Comparison of ENCODE assay signal across 18 cellular contexts in genomic region chr14:103273847-103274615, GRCh38.
DNase-seq lines count a peak whose midpoint lies in the region; ATAC-seq, FAIRE-seq and TF ChIP-seq lines count a peak whose summit lies in the region.
"Had no signal": no experiment of that assay in that cellular context is flagged by ENCODE, and none has a peak within 500 bp of the region (broad histone marks: within the 10 kb centered on the region; RNA-seq: fewer than 3 reads in every experiment).

No MANE protein-coding gene starts in this region.

- intact Hi-C loops in K562 (cut with micrococcal nuclease), result no loop called here
- intact Hi-C loops in heart left ventricle (cut with DNase I), result no loop called here

- FAIRE-seq in K562 (lab: Jason Lieb, UNC), result no peak

- TF ChIP-seq CTCF in K562 (IDR thresholded peaks at IDR 0.05 in 2 of 3, conservative IDR thresholded peaks at IDR 0.05 in 1 of 3; ENCODE audit: insufficient read depth in 2 of 3, low read depth in 1 of 3, low read length in 3 of 3) (no peak), heart left ventricle (IDR thresholded peaks at IDR 0.05) (no peak), osteoblast (IDR thresholded peaks at IDR 0.05; ENCODE audit: extremely low read depth, low read depth, low read length) (no peak), thoracic aorta (IDR thresholded peaks at IDR 0.05) (no peak)

- H3K4me3 ChIP-seq in K562 (no peak overlapping the region), heart left ventricle (peak overlapping the region in 11 of 12 donors; percentile 14 to 55 (median 42)), osteoblast (ENCODE audit: insufficient read depth, low read length) (no peak overlapping the region), thoracic aorta (peak overlapping the region; percentile 55)

- no peak overlapping the region for H2AFZ ChIP-seq in K562 (ENCODE audit: low read depth, low read length)
- no peak overlapping the region for H2AFZ ChIP-seq in osteoblast (ENCODE audit: low read length)

- H3K36me3 ChIP-seq in K562 (ENCODE audit: control insufficient read depth, insufficient read depth, low read length), result no peaks in the 10 kb centered on the region
- no peaks in the 10 kb centered on the region for H3K36me3 ChIP-seq in heart left ventricle
- no peaks in the 10 kb centered on the region for H3K36me3 ChIP-seq in osteoblast (ENCODE audit: insufficient read depth, low read length)
- H3K36me3 ChIP-seq in thoracic aorta, result no peaks in the 10 kb centered on the region
- H3K36me3 ChIP-seq: BLaER1 treated with 17β-estradiol and CSF1 and Interleukin-3, amounts not matched to agents 10 nM and 100 nM; neutrophil had no signal

- no peak for TF ChIP-seq RAD21 in K562 (CRISPR knock-in tag; conservative IDR thresholded peaks at IDR 0.05 in 1 of 2, IDR thresholded peaks at IDR 0.05 in 1 of 2)

- no peaks in the 10 kb centered on the region for H3K9me1 ChIP-seq in K562 (ENCODE audit: control insufficient read depth, insufficient read depth, low read length)

- DNase-seq in K562 (ENCODE audit: extremely low read depth in 1 of 4, low spot score in 3 of 4) (no peak), heart left ventricle (no peak), osteoblast (ENCODE audit: insufficient read length, low spot score, missing footprints) (peak; percentile 59), thoracic aorta (ENCODE audit: low spot score) (no peak), H4 (ENCODE audit: low spot score) (no peak), occipital lobe (lab: John Stamatoyannopoulos, UW) (no peak), NCI-H1694 (lab: John Stamatoyannopoulos, UW) (no peak)
- no peak for DNase-seq in stimulated activated CD4-positive, alpha-beta T cell treated with anti-CD3 and anti-CD28 coated beads, Interleukin-4, amount 100 ng/mL, for 1 hour
- DNase-seq: activated T-cell treated with anti-CD3 and anti-CD28 coated beads, Interleukin-2, amount 50 U/mL, for 24 hours; anterior cingulate cortex; DMS79 treated with DMSO at 0.1 percent for 48 hours; effector CD8-positive, alpha-beta T cell; NCI-H1694 treated with DMSO at 0.1 percent for 48 hours; NCI-H524 treated with DMSO at 0.1 percent for 48 hours; stimulated activated CD8-positive, alpha-beta memory T cell treated with anti-CD3 and anti-CD28 coated beads, Interleukin-4, amount 100 ng/mL, for 48 hours; T-helper 1 cell had no signal

- no peak for ATAC-seq in K562
- peak in 2 of 4 donors; percentile 24 for ATAC-seq in heart left ventricle
- no peak for ATAC-seq in thoracic aorta (ENCODE audit: insufficient number of reproducible peaks, low FRiP score, low read depth)

- TF ChIP-seq POLR2A in K562 (conservative IDR thresholded peaks at IDR 0.05) (no peak), heart left ventricle (IDR thresholded peaks at IDR 0.05) (no peak)

- H3K9ac ChIP-seq in K562 (ENCODE audit: insufficient read depth in 1 of 2, low read depth in 2 of 2, low read length in 2 of 2), result no peak overlapping the region
- H3K9ac ChIP-seq: BLaER1 treated with 17β-estradiol and CSF1 and Interleukin-3, amounts not matched to agents 10 nM and 100 nM had no signal

- WGBS in K562 (ENCODE audit: insufficient coverage, low coverage, missing lambda C conversion rate), result 81% methylated on average over 13 of the region's 72 CpGs
- 6 to 18% (median 13%) methylated on average over 19 to 72 of the region's 72 CpGs for WGBS in heart left ventricle, 4 donors

- H3K79me2 ChIP-seq in K562 (ENCODE audit: control insufficient read depth, insufficient read depth, low read length), result no peaks in the 10 kb centered on the region
- H3K79me2 ChIP-seq in osteoblast (ENCODE audit: insufficient read depth, low read length), result no peaks in the 10 kb centered on the region

- no peak overlapping the region for H3K27ac ChIP-seq in K562 (ENCODE audit: extremely low read depth, low read depth, low read length)
- no peak overlapping the region for H3K27ac ChIP-seq in heart left ventricle
- no peak overlapping the region for H3K27ac ChIP-seq in osteoblast (ENCODE audit: low read depth, low read length)
- no peak overlapping the region for H3K27ac ChIP-seq in thoracic aorta
- H3K27ac ChIP-seq: BLaER1 treated with 17β-estradiol and CSF1 and Interleukin-3, amounts not matched to agents 10 nM and 100 nM; neutrophil had no signal

- in situ Hi-C loops in K562 (cut with MboI), result no loop called here

- H3K27me3 ChIP-seq in K562 (ENCODE audit: control insufficient read depth in 2 of 2, insufficient read depth in 2 of 2, low read length in 2 of 2) (no peaks in the 10 kb centered on the region), heart left ventricle (peaks cover 37 to 74% (median 57%) of the 10 kb centered on the region in 9 donors), osteoblast (ENCODE audit: insufficient read depth, low read length) (peaks cover 67% of the 10 kb centered on the region), thoracic aorta (replicated peaks; ENCODE audit: insufficient read depth) (peaks cover 8% of the 10 kb centered on the region)
- H3K27me3 ChIP-seq: BLaER1 treated with 17β-estradiol and CSF1 and Interleukin-3, amounts not matched to agents 10 nM and 100 nM had no signal

- H3K4me2 ChIP-seq in K562 (ENCODE audit: insufficient read depth, low read length) (no peak overlapping the region), osteoblast (ENCODE audit: insufficient read depth, low read length) (no peak overlapping the region)
- H3K4me2 ChIP-seq: BLaER1 treated with 17β-estradiol and CSF1 and Interleukin-3, amounts not matched to agents 10 nM and 100 nM had no signal

- CTCF ChIA-PET in K562 (lab: Yijun Ruan, JAX; ENCODE audit: low intra/inter-chr PET ratio), result no interaction called here

- no TSS peak for BruUV-seq in K562 (replicated peaks; lab: Mats Ljungman, UMichigan)

- TF ChIP-seq EP300 in K562 (IDR thresholded peaks at IDR 0.05; ENCODE audit: low read length), result no peak

- POLR2A ChIA-PET in K562 (lab: Yijun Ruan, JAX), result no interaction called here

- H3K9me3 ChIP-seq in K562 (replicated peaks; ENCODE audit: control insufficient read depth, insufficient read depth, low read depth, low read length) (no peaks in the 10 kb centered on the region; the same call in 1 of the 2 replicates), heart left ventricle (peaks cover 0 to 3% (median 0%) of the 10 kb centered on the region in 12 donors), osteoblast (ENCODE audit: low read depth, low read length) (no peaks in the 10 kb centered on the region), thoracic aorta (no peaks in the 10 kb centered on the region)
- H3K9me3 ChIP-seq: neutrophil had no signal

- H4K20me1 ChIP-seq in K562 (replicated peaks; ENCODE audit: control insufficient read depth, insufficient read depth, low read length) (no peaks in the 10 kb centered on the region), osteoblast (ENCODE audit: insufficient read depth, low read length) (no peaks in the 10 kb centered on the region)
- H4K20me1 ChIP-seq: BLaER1 treated with 17β-estradiol and CSF1 and Interleukin-3, amounts not matched to agents 10 nM and 100 nM had no signal

- H3K4me1 ChIP-seq in K562 (replicated peaks in 1 of 2; ENCODE audit: control insufficient read depth in 2 of 2, insufficient read depth in 2 of 2, low read length in 2 of 2) (peaks cover 0 to 4% of the 10 kb centered on the region in 2 experiments; a peak in 2 of 5 replicates), heart left ventricle (peaks cover 3 to 23% (median 14%) of the 10 kb centered on the region in 12 donors), osteoblast (ENCODE audit: insufficient read depth, low read length) (no peaks in the 10 kb centered on the region), thoracic aorta (ENCODE audit: control insufficient read depth in 1 of 2, low read depth in 2 of 2) (peaks cover 0 to 15% of the 10 kb centered on the region in 2 donors)
- H3K4me1 ChIP-seq: BLaER1 treated with 17β-estradiol and CSF1 and Interleukin-3, amounts not matched to agents 10 nM and 100 nM had no signal

TF ChIP-seq in K562, 482 proteins besides CTCF, POLR2A, EP300 and RAD21 (continues in another document):
- TF ChIP-seq NR4A1 (CRISPR knock-in tag; IDR thresholded peaks at IDR 0.05) (no peak), NR4A1 (tag; IDR thresholded peaks at IDR 0.05) (no peak), ZBTB12 (CRISPR knock-in tag; IDR thresholded peaks at IDR 0.05) (no peak), ZBTB33 (CRISPR knock-in tag; IDR thresholded peaks at IDR 0.05) (peak; percentile 64), MAFF (IDR thresholded peaks at IDR 0.05; ENCODE audit: low read length) (no peak)

Comparison
In these comparisons a context has a peak if more than half of its experiments do, and no peak if none do; other contexts are left out.
1. H3K4me3 ChIP-seq: peak in heart left ventricle (11 of 12) and thoracic aorta (single experiment); none in K562 (single experiment) and osteoblast (single experiment).